ENCODE assay signal across 22 cellular contexts in the genomic region with DNA sequence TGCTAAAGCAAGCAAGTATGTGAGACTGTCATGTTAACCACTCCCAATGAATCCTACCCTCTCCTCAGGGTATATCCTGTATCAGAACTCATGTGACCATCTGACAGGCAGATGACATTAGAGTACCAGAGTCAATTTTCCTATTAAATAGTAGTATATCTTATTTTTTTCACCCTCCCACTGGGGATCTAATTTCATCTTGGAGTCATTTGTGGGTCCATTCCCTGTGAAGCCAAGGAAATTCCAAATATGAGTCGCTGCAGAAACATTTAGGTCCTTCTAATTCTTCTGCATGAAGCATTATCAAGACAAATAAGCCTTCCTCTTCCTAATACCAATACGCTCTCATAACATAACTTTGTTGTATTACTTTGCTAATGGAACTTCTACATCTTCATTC. TPM values are rescaled to one million over a fixed set of nuclear protein-coding genes. Genes with fewer than 3 reads are reported as not detected.
DNase-seq lines count a peak whose midpoint lies in the region; ATAC-seq and TF ChIP-seq lines count a peak whose summit lies in the region.
"Had no signal": no experiment of that assay in that cellular context is flagged by ENCODE, and none has a peak within 500 bp of the region (broad histone marks: within the 10 kb centered on the region; RNA-seq: fewer than 3 reads in every experiment).

No MANE protein-coding gene starts in this region.

- no peaks in the 10 kb centered on the region for H3K9me3 Mint-ChIP-seq in osteocyte (ENCODE audit: unreplicated experiment)
- H3K9me3 Mint-ChIP-seq: activated CD4-positive, alpha-beta T cell treated with anti-CD3 and anti-CD28 coated beads, Interleukin-2, amount 10 ng/mL, durations not matched to agents 7 days and 5 days; activated T-cell treated with anti-CD3 and anti-CD28 coated beads, Interleukin-2, amount 50 U/mL, for 4 hours; nephron had no signal

- no peak overlapping the region for H3K9ac ChIP-seq in fibroblast of lung (ENCODE audit: insufficient read depth, low read length)
- H3K9ac ChIP-seq: BLaER1, KMS-11 had no signal

- no peaks in the 10 kb centered on the region for H3K36me3 Mint-ChIP-seq in osteocyte (ENCODE audit: unreplicated experiment)

- H3K27me3 ChIP-seq in RWPE2 (ENCODE audit: insufficient read depth, poor library complexity, severe bottlenecking) (no peaks in the 10 kb centered on the region), fibroblast of lung (ENCODE audit: control insufficient read depth, insufficient read depth, low read length) (no peaks in the 10 kb centered on the region)
- H3K27me3 ChIP-seq: BLaER1, colonic mucosa, upper lobe of right lung had no signal

- peaks cover 2% of the 10 kb centered on the region for H3K27me3 Mint-ChIP-seq in osteocyte (ENCODE audit: unreplicated experiment)

- H3K4me1 ChIP-seq in RWPE2 (ENCODE audit: insufficient read depth, poor library complexity, severe bottlenecking) (no peaks in the 10 kb centered on the region), fibroblast of lung (ENCODE audit: control insufficient read depth, extremely low read depth, insufficient read depth, low read length) (no peaks in the 10 kb centered on the region)
- H3K4me1 ChIP-seq: BLaER1, colonic mucosa, HAP-1, lower lobe of right lung, upper lobe of right lung had no signal

- H4K20me1 ChIP-seq in fibroblast of lung (ENCODE audit: control insufficient read depth, extremely low read depth, insufficient read depth, low read length) = no peaks in the 10 kb centered on the region
- H4K20me1 ChIP-seq: BLaER1 had no signal

- peak overlapping the region; percentile 24 for H3K27ac Mint-ChIP-seq in osteocyte (ENCODE audit: unreplicated experiment)
- H3K27ac Mint-ChIP-seq: activated CD4-positive, alpha-beta T cell treated with anti-CD3 and anti-CD28 coated beads, Interleukin-2, amount 10 ng/mL, durations not matched to agents 7 days and 5 days; nephron had no signal

- no peaks in the 10 kb centered on the region for H3K79me2 ChIP-seq in fibroblast of lung (ENCODE audit: control insufficient read depth, insufficient read depth, low read length)

- H3K4me3 ChIP-seq in RWPE2 (ENCODE audit: severe bottlenecking) (no peak overlapping the region), fibroblast of lung (replicated peaks in 1 of 4; ENCODE audit: control extremely low read depth in 1 of 4, insufficient read depth in 1 of 4, low read depth in 3 of 4, low read length in 4 of 4) (no peak overlapping the region)
- H3K4me3 ChIP-seq: BLaER1, colonic mucosa, HAP-1, lower lobe of right lung, upper lobe of right lung had no signal

- H3K9me3 ChIP-seq in RWPE2 (ENCODE audit: severe bottlenecking) (no peaks in the 10 kb centered on the region), fibroblast of lung (ENCODE audit: control insufficient read depth, insufficient read depth, low read depth, low read length) (no peaks in the 10 kb centered on the region)
- H3K9me3 ChIP-seq: BLaER1, colonic mucosa, HAP-1, lower lobe of right lung, upper lobe of right lung had no signal

- TF ChIP-seq CTCF in RWPE2 (IDR thresholded peaks at IDR 0.05; ENCODE audit: poor library complexity, severe bottlenecking) (no peak), fibroblast of lung (conservative IDR thresholded peaks at IDR 0.05 in 1 of 2, IDR thresholded peaks at IDR 0.05 in 1 of 2; ENCODE audit: low read depth in 1 of 2, low read length in 2 of 2) (no peak), osteocyte (IDR thresholded peaks at IDR 0.05) (no peak)

- H2AFZ ChIP-seq in fibroblast of lung (ENCODE audit: low read length) = no peak overlapping the region

- no peaks in the 10 kb centered on the region for H3K36me3 ChIP-seq in RWPE2 (ENCODE audit: low read depth)
- H3K36me3 ChIP-seq in fibroblast of lung (ENCODE audit: control insufficient read depth, insufficient read depth, low read length) = no peaks in the 10 kb centered on the region
- H3K36me3 ChIP-seq: BLaER1, colonic mucosa, HAP-1, lower lobe of right lung, upper lobe of right lung had no signal

- H3K4me1 Mint-ChIP-seq in osteocyte (ENCODE audit: unreplicated experiment) = peaks cover 16% of the 10 kb centered on the region
- H3K4me1 Mint-ChIP-seq: activated CD4-positive, alpha-beta T cell treated with anti-CD3 and anti-CD28 coated beads, Interleukin-2, amount 10 ng/mL, durations not matched to agents 7 days and 5 days; nephron had no signal

- H3K4me2 ChIP-seq in fibroblast of lung (ENCODE audit: extremely low read depth, insufficient read depth, low read length) = peak overlapping the region; percentile 10
- H3K4me2 ChIP-seq: BLaER1, KMS-11 had no signal

- H3K4me3 Mint-ChIP-seq in osteocyte (ENCODE audit: unreplicated experiment) = no peak overlapping the region
- H3K4me3 Mint-ChIP-seq: activated CD4-positive, alpha-beta T cell treated with anti-CD3 and anti-CD28 coated beads, Interleukin-2, amount 10 ng/mL, durations not matched to agents 7 days and 5 days; activated T-cell treated with anti-CD3 and anti-CD28 coated beads, Interleukin-2, amount 50 U/mL, for 4 hours; nephron had no signal

- peak; percentile 46; the same call in 2 of the 3 replicates for ATAC-seq in RWPE2 (ENCODE audit: low read depth)
- no peak for ATAC-seq in stimulated activated naive CD8-positive, alpha-beta T cell treated with anti-CD3 and anti-CD28 coated beads, Interleukin-15, Interleukin-2, amounts not matched to agents 100 U/mL and 50 U/mL, for 24 hours
- ATAC-seq: activated T-cell treated with anti-CD3 and anti-CD28 coated beads, Interleukin-2, amount 50 U/mL, for 4 hours; lower lobe of right lung; right cardiac atrium; upper lobe of right lung had no signal

- DNase-seq in GM03348 (ENCODE audit: low spot score) = peak; percentile 20
- DNase-seq in RWPE2 (ENCODE audit: low spot score) = no peak
- DNase-seq in fibroblast of lung (ENCODE audit: low read depth in 2 of 2) = peak; percentile 70 to 78
- no peak for DNase-seq in osteocyte (ENCODE audit: extremely low spot score, unreplicated experiment)
- no peak for DNase-seq in stimulated activated naive CD8-positive, alpha-beta T cell treated with anti-CD3 and anti-CD28 coated beads, Interleukin-15, Interleukin-2, amounts not matched to agents 100 U/mL and 50 U/mL, for 24 hours
- no peak for DNase-seq in NCI-H2107 treated with DMSO at 0.1 percent for 48 hours (lab: John Stamatoyannopoulos, UW; ENCODE audit: unreplicated experiment)
- no peak for DNase-seq in DMS79 (lab: John Stamatoyannopoulos, UW)
- no peak for DNase-seq in nucleus accumbens (lab: John Stamatoyannopoulos, UW)
- DNase-seq: activated CD4-positive, alpha-beta T cell treated with anti-CD3 and anti-CD28 coated beads, Interleukin-2, amount 10 ng/mL, durations not matched to agents 7 days and 5 days; activated T-cell treated with anti-CD3 and anti-CD28 coated beads, Interleukin-2, amount 50 U/mL, for 4 hours; amniotic stem cell; colonic mucosa; lower lobe of right lung; NCI-H1436; NCI-H345; right cardiac atrium; stimulated activated CD4-positive, alpha-beta T cell treated with anti-CD3 and anti-CD28 coated beads, Interleukin-4, amount 100 ng/mL, for 1 hour; upper lobe of right lung had no signal

- H3K27ac ChIP-seq in RWPE2 (ENCODE audit: poor library complexity, severe bottlenecking) = no peak overlapping the region
- H3K27ac ChIP-seq in fibroblast of lung (ENCODE audit: insufficient read depth, low read length) = no peak overlapping the region
- H3K27ac ChIP-seq: BLaER1, colonic mucosa, KMS-11, lower lobe of right lung, upper lobe of right lung had no signal

RNA-seq across cellular contexts. Expression of gene BLTP1, which starts 52.2 kb away (rescaled TPM):
- total RNA-seq in fibroblast of lung = 90.7 and 130 TPM in 2 replicates
- polyA plus RNA-seq in fibroblast of lung = 34.1 and 52.5 TPM in 2 replicates
- polyA plus RNA-seq in fibroblast of lung (2012) = 18.7 and 28.3 TPM in 2 replicates
- polyA minus RNA-seq in fibroblast of lung (ENCODE audit: low replicate concordance) = 64.1 and 65.4 TPM in 2 replicates
- 41.6 and 48.1 TPM in 2 replicates for total RNA-seq in osteocyte

Comparison
In these comparisons a context has a peak if more than half of its experiments do, and no peak if none do; other contexts are left out.
1. DNase-seq: peak in GM03348 (single experiment) and fibroblast of lung (2 of 2); none in RWPE2 (single experiment), osteocyte (single experiment), stimulated activated naive CD8-positive, alpha-beta T cell treated with anti-CD3 and anti-CD28 coated beads, Interleukin-15, Interleukin-2, amounts not matched to agents 100 U/mL and 50 U/mL, for 24 hours (single experiment), NCI-H2107 treated with DMSO at 0.1 percent for 48 hours (single experiment), DMS79 (single experiment) and nucleus accumbens (0 of 56).